20 cellular contexts compared by ENCODE assay signal in the genomic region with DNA sequence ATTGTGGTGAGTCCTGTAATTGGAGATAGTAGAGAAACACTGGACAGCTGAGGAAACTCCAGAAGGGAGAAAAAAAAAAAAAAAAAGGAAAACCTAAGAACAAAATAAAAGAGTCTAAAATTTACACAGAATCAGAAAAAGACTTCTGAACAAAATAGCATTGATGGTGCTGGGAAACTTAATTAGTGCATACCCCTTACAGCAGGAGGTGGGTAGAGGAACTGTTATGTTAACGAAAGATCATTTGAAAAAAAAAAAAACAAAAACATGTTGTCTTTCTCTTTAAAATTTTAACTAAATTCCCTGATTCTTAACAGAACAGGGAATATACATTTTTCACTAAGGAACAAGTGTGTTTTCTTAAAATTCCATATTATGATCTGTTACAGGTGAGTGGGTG. TPM values are rescaled to one million over a fixed set of nuclear protein-coding genes. Genes with fewer than 3 reads are reported as not detected.
DNase-seq lines count a peak whose midpoint lies in the region; ATAC-seq and TF ChIP-seq lines count a peak whose summit lies in the region.
"Had no signal": no experiment of that assay in that cellular context is flagged by ENCODE, and none has a peak within 500 bp of the region (broad histone marks: within the 10 kb centered on the region; RNA-seq: fewer than 3 reads in every experiment).

No MANE protein-coding gene starts in this region.

- H3K4me1 Mint-ChIP-seq in GM23338: peaks cover 37% of the 10 kb centered on the region
- H3K4me1 Mint-ChIP-seq in endodermal cell: peaks cover 10% of the 10 kb centered on the region
- H3K4me1 Mint-ChIP-seq: CD14-positive monocyte; CD4-positive, alpha-beta memory T cell had no signal

- H3K9me3 Mint-ChIP-seq in GM23338 (no peaks in the 10 kb centered on the region), endodermal cell (no peaks in the 10 kb centered on the region)
- H3K9me3 Mint-ChIP-seq: CD4-positive, alpha-beta memory T cell had no signal

- no peaks in the 10 kb centered on the region for H3K9me2 ChIP-seq in GM23338 (ENCODE audit: insufficient read depth)
- H3K9me2 ChIP-seq in PC-3 (replicated peaks; ENCODE audit: low read length): no peaks in the 10 kb centered on the region

- H3K27me3 Mint-ChIP-seq in GM23338 (ENCODE audit: insufficient read depth, low read depth, poor library complexity) (no peaks in the 10 kb centered on the region), endodermal cell (ENCODE audit: insufficient read depth) (no peaks in the 10 kb centered on the region)
- H3K27me3 Mint-ChIP-seq: CD4-positive, alpha-beta memory T cell had no signal

- 0 out of 2 replicates have a peak, but pooled peaks cover 3% of the 10 kb centered on the region for H3F3A ChIP-seq in GM23338 (replicated peaks; ENCODE audit: low read depth)
- H3F3A ChIP-seq in PC-3 (ENCODE audit: low read length, unreplicated experiment): no peaks in the 10 kb centered on the region

- H3K4me2 ChIP-seq in GM23338 (peak overlapping the region; percentile 58), PC-3 (ENCODE audit: low read length) (no peak overlapping the region)
- H3K4me2 ChIP-seq: A549, BLaER1 had no signal

- TF ChIP-seq CTCF in GM23338 (conservative IDR thresholded peaks at IDR 0.05; ENCODE audit: low read depth in 2 of 2) (no peak), endodermal cell (conservative IDR thresholded peaks at IDR 0.05) (no peak), PC-3 (conservative IDR thresholded peaks at IDR 0.05; ENCODE audit: low read depth, low read length) (no peak)

- WGBS in HUES64: no CpG with 5 or more reads among the region's 1 CpG
- WGBS in endodermal cell (ENCODE audit: insufficient coverage in 1 of 2, insufficient read length in 1 of 2), 2 experiments: 86% methylated on average over 1 of the region's 1 CpG; no CpG with 5 or more reads in 1 of the 2 experiments

- peaks cover 33% of the 10 kb centered on the region for H3K4me1 ChIP-seq in GM23338 (ENCODE audit: insufficient read depth)
- peaks cover 36% of the 10 kb centered on the region for H3K4me1 ChIP-seq in HUES64 (ENCODE audit: insufficient read depth, low read length)
- no peaks in the 10 kb centered on the region for H3K4me1 ChIP-seq in endodermal cell (ENCODE audit: control insufficient read depth, insufficient read depth, low read length)
- no peaks in the 10 kb centered on the region for H3K4me1 ChIP-seq in PC-3 (ENCODE audit: insufficient read depth, low read length)
- H3K4me1 ChIP-seq: A549, BLaER1 had no signal

- ATAC-seq in GM23338 (peak; percentile 70), PC-3 (no peak), left lobe of liver (no peak)
- ATAC-seq: A549, GM12878, K562 had no signal

- H4K20me1 ChIP-seq in GM23338 (replicated peaks; ENCODE audit: insufficient read depth) (no peaks in the 10 kb centered on the region), PC-3 (ENCODE audit: low read length) (no peaks in the 10 kb centered on the region)
- H4K20me1 ChIP-seq: BLaER1 had no signal

- H3K4me3 Mint-ChIP-seq in GM23338 (peak overlapping the region; percentile 49), endodermal cell (no peak overlapping the region)
- H3K4me3 Mint-ChIP-seq: CD14-positive monocyte; CD4-positive, alpha-beta memory T cell had no signal

- H3K27ac ChIP-seq in GM23338 (ENCODE audit: low read depth) (0 out of 2 replicates have a peak overlapping the region, but pooled peaks have one; percentile 7), HUES64 (ENCODE audit: low read depth, low read length) (peak overlapping the region; percentile 28; the same call in 1 of the 2 replicates), endodermal cell (ENCODE audit: low read depth, low read length) (no peak overlapping the region), PC-3 (ENCODE audit: low read length) (no peak overlapping the region)
- H3K27ac ChIP-seq: 22Rv1, A549, BLaER1 had no signal

- H3K9ac ChIP-seq in HUES64 (ENCODE audit: low read depth, low read length): no peak overlapping the region
- H3K9ac ChIP-seq in endodermal cell (ENCODE audit: extremely low read depth, low read length, poor library complexity, severe bottlenecking): no peak overlapping the region
- H3K9ac ChIP-seq in PC-3 (ENCODE audit: low read length): no peak overlapping the region
- H3K9ac ChIP-seq: BLaER1 had no signal

- H3K27me3 ChIP-seq in GM23338 (ENCODE audit: insufficient read depth) (no peaks in the 10 kb centered on the region), HUES64 (ENCODE audit: insufficient read depth, low read length) (no peaks in the 10 kb centered on the region), endodermal cell (ENCODE audit: control insufficient read depth, insufficient read depth, low read length, poor library complexity, severe bottlenecking) (no peaks in the 10 kb centered on the region), PC-3 (ENCODE audit: low read length) (no peaks in the 10 kb centered on the region)
- H3K27me3 ChIP-seq: BLaER1 had no signal

- H3K79me2 ChIP-seq in GM23338 (replicated peaks; ENCODE audit: insufficient read depth): no peaks in the 10 kb centered on the region
- no peaks in the 10 kb centered on the region for H3K79me2 ChIP-seq in PC-3 (ENCODE audit: low read length)

- CTCF ChIA-PET in PC-3 (lab: Charles Lee): no interaction called here

- no peak for DNase-seq in GM23338 (ENCODE audit: low spot score)
- no peak for DNase-seq in endodermal cell
- DNase-seq in myocyte (ENCODE audit: low read depth): peak; percentile 33
- no peak for DNase-seq in GDM1 (lab: John Stamatoyannopoulos, UW)
- DNase-seq in PC-3: no peak
- no peak for DNase-seq in activated effector memory CD4-positive, alpha-beta T cell treated with Interleukin-2 at 50 U/mL for 16 hours
- DNase-seq in left lobe of liver (ENCODE audit: low spot score): no peak
- DNase-seq: AML-193; Calu3; CD4-positive, alpha-beta memory T cell; DMS79 treated with DMSO at 0.1 percent for 48 hours; HCEC 1CT; IMR-90 had no signal

- peak overlapping the region; percentile 29 for H3K4me3 ChIP-seq in GM23338
- peak overlapping the region; percentile 11; the same call in 1 of the 2 replicates for H3K4me3 ChIP-seq in HUES64 (ENCODE audit: low read length)
- H3K4me3 ChIP-seq in endodermal cell (ENCODE audit: low read length): no peak overlapping the region
- H3K4me3 ChIP-seq in PC-3 (ENCODE audit: low read length): no peak overlapping the region
- H3K4me3 ChIP-seq: A549, BLaER1, GM12878, K562 had no signal

- intact Hi-C loops in PC-3 (cut with micrococcal nuclease): loop anchor here (10.0 kb wide), 1 partner anchor 78 kb away; no protein-coding TSS in a partner anchor

- H3K27ac Mint-ChIP-seq in GM23338 (peak overlapping the region; percentile 72), endodermal cell (peak overlapping the region; percentile 19)
- H3K27ac Mint-ChIP-seq: CD14-positive monocyte; CD4-positive, alpha-beta memory T cell had no signal

- H3K36me3 Mint-ChIP-seq in GM23338 (ENCODE audit: low read depth) (peaks cover 9% of the 10 kb centered on the region; the same call in 2 of the 3 replicates), endodermal cell (ENCODE audit: low read depth) (no peaks in the 10 kb centered on the region)
- H3K36me3 Mint-ChIP-seq: CD14-positive monocyte had no signal

- H3K9me3 ChIP-seq in HUES64 (ENCODE audit: insufficient read depth, low read depth, low read length) (no peaks in the 10 kb centered on the region), endodermal cell (ENCODE audit: control insufficient read depth, low read length) (no peaks in the 10 kb centered on the region), PC-3 (ENCODE audit: low read length) (no peaks in the 10 kb centered on the region)
- H3K9me3 ChIP-seq: A549 had no signal

- BruUV-seq in PC-3 (replicated peaks; lab: Mats Ljungman, UMichigan): no TSS peak

- POLR2A ChIA-PET in PC-3 (lab: Charles Lee; ENCODE audit: unreplicated experiment): no interaction called here

- no peak overlapping the region for H2AFZ ChIP-seq in GM23338
- H2AFZ ChIP-seq in PC-3 (ENCODE audit: low read length): no peak overlapping the region

- H3K36me3 ChIP-seq in GM23338 (ENCODE audit: insufficient read depth) (no peaks in the 10 kb centered on the region), HUES64 (ENCODE audit: insufficient read depth, low read length) (no peaks in the 10 kb centered on the region), endodermal cell (ENCODE audit: control insufficient read depth, insufficient read depth, low read length) (no peaks in the 10 kb centered on the region), PC-3 (ENCODE audit: low read depth, low read length) (no peaks in the 10 kb centered on the region)
- H3K36me3 ChIP-seq: BLaER1 had no signal

TF ChIP-seq in GM23338, 12 proteins besides CTCF, POLR2A, EP300 and RAD21 (continues in another document):
- no peak for TF ChIP-seq ZNF114 (CRISPR knock-in tag; IDR thresholded peaks at IDR 0.05)
- TF ChIP-seq, protein P1, sequence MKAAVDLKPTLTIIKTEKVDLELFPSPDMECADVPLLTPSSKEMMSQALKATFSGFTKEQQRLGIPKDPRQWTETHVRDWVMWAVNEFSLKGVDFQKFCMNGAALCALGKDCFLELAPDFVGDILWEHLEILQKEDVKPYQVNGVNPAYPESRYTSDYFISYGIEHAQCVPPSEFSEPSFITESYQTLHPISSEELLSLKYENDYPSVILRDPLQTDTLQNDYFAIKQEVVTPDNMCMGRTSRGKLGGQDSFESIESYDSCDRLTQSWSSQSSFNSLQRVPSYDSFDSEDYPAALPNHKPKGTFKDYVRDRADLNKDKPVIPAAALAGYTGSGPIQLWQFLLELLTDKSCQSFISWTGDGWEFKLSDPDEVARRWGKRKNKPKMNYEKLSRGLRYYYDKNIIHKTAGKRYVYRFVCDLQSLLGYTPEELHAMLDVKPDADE (IDR thresholded peaks at IDR 0.05): no peak
- no peak for TF ChIP-seq CREB1 (CRISPR knock-in tag; IDR thresholded peaks at IDR 0.05; ENCODE audit: low read depth)
- no peak for TF ChIP-seq JUNB (IDR thresholded peaks at IDR 0.05; ENCODE audit: unreplicated experiment)

RNA-seq across cellular contexts. Expression of a gene that starts 11.6 kb away (rescaled TPM):
- total RNA-seq in GM23338 (2014; rRNA removed; shearing (Covaris generic)): 33.2 and 33.8 TPM in 2 replicates
- polyA plus RNA-seq in GM23338 (2016; fragmentation: Nextera tagmentation; extraction: Ambion mirVana): 9.4 and 11.3 TPM in 2 replicates
- polyA plus RNA-seq in HUES64 (2013, experiment 1 of 2): 12.3 TPM
- 12.7 TPM for polyA plus RNA-seq in HUES64 (2013, experiment 2 of 2)
- total RNA-seq in endodermal cell: 10 to 100 TPM; 25.7 to 39.7 TPM
- polyA plus RNA-seq in endodermal cell (2013, experiment 1 of 2): 18.2 TPM
- polyA plus RNA-seq in endodermal cell (2013, experiment 2 of 2): 18.3 TPM
- 32.0 and 40.1 TPM in 2 replicates for total RNA-seq in myocyte
- 7.2 TPM for polyA plus RNA-seq in myocyte (2012)
- total RNA-seq in PC-3 (2014; rRNA removed): 7.0 and 7.1 TPM in 2 replicates
- 5.2 TPM for total RNA-seq in left lobe of liver

RNA-seq across cellular contexts. Expression of a gene that starts 32.5 kb away (rescaled TPM):
- total RNA-seq in GM23338 (2014; rRNA removed; shearing (Covaris generic)): 13.7 and 23.2 TPM in 2 replicates
- 11.9 and 14.0 TPM in 2 replicates for polyA plus RNA-seq in GM23338 (2016; fragmentation: Nextera tagmentation; extraction: Ambion mirVana)
- polyA plus RNA-seq in HUES64 (2013, experiment 1 of 2): 7.3 TPM
- 13.6 TPM for polyA plus RNA-seq in HUES64 (2013, experiment 2 of 2)
- total RNA-seq in endodermal cell (10 to 100 TPM; 13.6 to 50.5 TPM), myocyte (1.4 and 2.0 TPM in 2 replicates), PC-3 (2014; rRNA removed) (0.29 TPM in 1 of 2 replicates, not detected in the other), left lobe of liver (0.23 TPM)
- polyA plus RNA-seq in endodermal cell (2013, experiment 1 of 2): 12.8 TPM
- polyA plus RNA-seq in endodermal cell (2013, experiment 2 of 2): 15.4 TPM
- 1.5 TPM for polyA plus RNA-seq in myocyte (2012)
- total RNA-seq: K562 had no signal
- polyA plus RNA-seq: CD14-positive monocyte had no signal

Comparison
In these comparisons a context has a peak if more than half of its experiments do, and no peak if none do; other contexts are left out.
1. H3K27ac ChIP-seq: peak in GM23338 (single experiment) and HUES64 (single experiment); none in endodermal cell (single experiment) and PC-3 (single experiment).
2. H3K4me3 ChIP-seq: peak in GM23338 (single experiment) and HUES64 (single experiment); none in endodermal cell (single experiment) and PC-3 (single experiment).